ENCODE assay signal across 8 cellular contexts in the genomic region with DNA sequence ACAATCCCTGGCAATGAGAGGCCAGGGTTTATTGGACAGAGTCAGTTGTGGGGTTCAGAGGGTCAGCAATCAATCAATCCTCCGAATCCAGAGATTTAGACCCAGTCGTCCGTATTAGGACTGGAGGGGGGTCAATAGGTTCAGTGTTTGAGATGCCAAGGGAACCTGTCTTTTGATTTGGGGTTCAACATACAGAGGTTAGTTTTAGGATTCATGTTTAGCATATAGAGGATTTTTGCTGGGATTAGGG. TPM values are rescaled to one million over a fixed set of nuclear protein-coding genes. Genes with fewer than 3 reads are reported as not detected.
DNase-seq lines count a peak whose midpoint lies in the region; ATAC-seq and TF ChIP-seq lines count a peak whose summit lies in the region.

No MANE protein-coding gene starts in this region.

- H3K36me3 ChIP-seq in BE2C (no peaks in the 10 kb centered on the region), colonic mucosa (no peaks in the 10 kb centered on the region)

- peak overlapping the region; percentile 25 to 97 (median 92) for H3K27ac Mint-ChIP-seq in IgD-negative memory B cell
- peak overlapping the region; percentile 85 to 96 (median 92) for H3K27ac Mint-ChIP-seq in naive thymus-derived CD8-positive, alpha-beta T cell

- no peaks in the 10 kb centered on the region; the same call in 1 of the 2 replicates for H3K9me3 ChIP-seq in BE2C
- no peaks in the 10 kb centered on the region for H3K9me3 ChIP-seq in colonic mucosa

- H3K4me1 Mint-ChIP-seq in IgD-negative memory B cell: peaks cover 10 to 18% (median 13%) of the 10 kb centered on the region in 3 donors
- H3K4me1 Mint-ChIP-seq in naive thymus-derived CD8-positive, alpha-beta T cell: peaks cover 30 to 47% (median 33%) of the 10 kb centered on the region in 4 donors

- no peak for ATAC-seq in naive thymus-derived CD8-positive, alpha-beta T cell
- no peak for ATAC-seq in GM21737 (IDR thresholded peaks at IDR 0.05; ENCODE audit: unreplicated experiment)

- H3K4me3 ChIP-seq in BE2C (ENCODE audit: low read depth, low read length) (peak overlapping the region; percentile 72), colonic mucosa (peak overlapping the region; percentile 60)

- in situ Hi-C loops in GM13976 (cut with MboI; ENCODE audit: low sequenced_read_pairs, unreplicated experiment): no loop called here

- peak overlapping the region; percentile 66 to 96 for H3K9ac ChIP-seq in colonic mucosa (ENCODE audit: low read depth in 2 of 2, low read length in 2 of 2)

- DNase-seq in BE2C (no peak), colonic mucosa (no peak), amniotic stem cell (lab: John Stamatoyannopoulos, UW) (no peak), D341Med (ENCODE audit: low spot score) (no peak), GM13976 (ENCODE audit: low spot score) (no peak)
- DNase-seq in naive thymus-derived CD8-positive, alpha-beta T cell: no peak

- peak overlapping the region; percentile 88 to 99 (median 98) for H3K4me3 Mint-ChIP-seq in IgD-negative memory B cell
- H3K4me3 Mint-ChIP-seq in naive thymus-derived CD8-positive, alpha-beta T cell: peak overlapping the region; percentile 89 to 100 (median 95)

- H3K36me3 Mint-ChIP-seq in IgD-negative memory B cell: no peaks in the 10 kb centered on the region
- peaks cover 0 to 23% (median 14%) of the 10 kb centered on the region in 3 donors for H3K36me3 Mint-ChIP-seq in naive thymus-derived CD8-positive, alpha-beta T cell

- H3K27me3 Mint-ChIP-seq in IgD-negative memory B cell: peaks cover 20% of the 10 kb centered on the region
- peaks cover 12 to 48% (median 28%) of the 10 kb centered on the region in 5 donors for H3K27me3 Mint-ChIP-seq in naive thymus-derived CD8-positive, alpha-beta T cell

- H3K4me1 ChIP-seq in BE2C (peaks cover 50% of the 10 kb centered on the region), colonic mucosa (no peaks in the 10 kb centered on the region)

- intact Hi-C loops in colonic mucosa (cut with DNase I): loop anchor here (5.0 kb wide), 1 partner anchor 33 kb away; no protein-coding TSS in a partner anchor

- H3K27me3 ChIP-seq in BE2C (no peaks in the 10 kb centered on the region), colonic mucosa (peaks cover 24% of the 10 kb centered on the region)

- no peak for TF ChIP-seq CTCF in BE2C (IDR thresholded peaks at IDR 0.05; ENCODE audit: low read depth, low read length)
- TF ChIP-seq CTCF in colonic mucosa (IDR thresholded peaks at IDR 0.05): no peak
- no peak for TF ChIP-seq CTCF in GM13976 (IDR thresholded peaks at IDR 0.05; ENCODE audit: borderline replicate concordance, control extremely low read depth, extremely low read depth, insufficient read depth, missing control alignments)

- H3K9me3 Mint-ChIP-seq in IgD-negative memory B cell: no peaks in the 10 kb centered on the region
- H3K9me3 Mint-ChIP-seq in naive thymus-derived CD8-positive, alpha-beta T cell: no peaks in the 10 kb centered on the region

- H3K27ac ChIP-seq in colonic mucosa: peak overlapping the region; percentile 98

- POLR2A ChIA-PET in naive thymus-derived CD8-positive, alpha-beta T cell (lab: Charles Lee): interaction anchor here (0.9 to 1.3 kb wide), 5 partner anchors 53 to 111 kb away, joined by 3 to 6 read pairs (median 4); a partner anchor contains a TSS

RNA-seq across cellular contexts. Expression of a gene that starts 0.3 kb away (rescaled TPM):
- polyA plus RNA-seq in BE2C (2012; ENCODE audit: insufficient read depth, insufficient read length, low read depth): 93.8 TPM
- polyA plus RNA-seq in IgD-negative memory B cell: 24.4 TPM
- total RNA-seq in colonic mucosa: 10 to 100 TPM; 49.7 to 86.1 TPM
- 10 to 100 TPM; 22.5 to 26.9 TPM for total RNA-seq in naive thymus-derived CD8-positive, alpha-beta T cell
- polyA plus RNA-seq in naive thymus-derived CD8-positive, alpha-beta T cell: 10 to 100 TPM; 12.1 to 22.0 (median 17.0) TPM

RNA-seq across cellular contexts. Expression of a gene that starts 15.3 kb away (rescaled TPM):
- polyA plus RNA-seq in BE2C (2012; ENCODE audit: insufficient read depth, insufficient read length, low read depth): 116 TPM
- not detected for polyA plus RNA-seq in IgD-negative memory B cell
- total RNA-seq in colonic mucosa: under 1 TPM in 1 of 2 donors, not detected in 1; 0.12 TPM
- under 1 TPM; 0.21 to 0.30 TPM for total RNA-seq in naive thymus-derived CD8-positive, alpha-beta T cell
- not detected for polyA plus RNA-seq in naive thymus-derived CD8-positive, alpha-beta T cell

RNA-seq across cellular contexts. Expression of a gene that starts 44.6 kb away (rescaled TPM):
- 304 TPM for polyA plus RNA-seq in BE2C (2012; ENCODE audit: insufficient read depth, insufficient read length, low read depth)
- 3.9 TPM for polyA plus RNA-seq in IgD-negative memory B cell
- 10 to 100 TPM; 43.1 to 43.5 TPM for total RNA-seq in colonic mucosa
- total RNA-seq in naive thymus-derived CD8-positive, alpha-beta T cell: 1 to 10 TPM; 3.7 to 3.8 TPM
- 1 to 10 TPM; 3.8 to 4.2 (median 4.2) TPM for polyA plus RNA-seq in naive thymus-derived CD8-positive, alpha-beta T cell

RNA-seq across cellular contexts. Expression of a gene that starts 44.8 kb away (rescaled TPM):
- 110 TPM for polyA plus RNA-seq in BE2C (2012; ENCODE audit: insufficient read depth, insufficient read length, low read depth)
- 0.28 TPM for polyA plus RNA-seq in IgD-negative memory B cell
- total RNA-seq in colonic mucosa: 1 to 10 TPM; 1.7 to 2.9 TPM
- total RNA-seq in naive thymus-derived CD8-positive, alpha-beta T cell: under 1 TPM; 0.36 to 0.49 TPM
- under 1 TPM in 1 of 3 donors, not detected in 2; 0.21 TPM for polyA plus RNA-seq in naive thymus-derived CD8-positive, alpha-beta T cell

Comparison
In these comparisons a context has a peak if more than half of its experiments do, and no peak if none do; other contexts are left out.
1. RNA of a gene that starts 44.6 kb away (total RNA-seq): 43.1 to 43.5 TPM in colonic mucosa; 3.7 to 3.8 TPM in naive thymus-derived CD8-positive, alpha-beta T cell; every median in the first group is over 4 times any median in the second.